ENCODE assay signal across 8 cellular contexts in the genomic region with DNA sequence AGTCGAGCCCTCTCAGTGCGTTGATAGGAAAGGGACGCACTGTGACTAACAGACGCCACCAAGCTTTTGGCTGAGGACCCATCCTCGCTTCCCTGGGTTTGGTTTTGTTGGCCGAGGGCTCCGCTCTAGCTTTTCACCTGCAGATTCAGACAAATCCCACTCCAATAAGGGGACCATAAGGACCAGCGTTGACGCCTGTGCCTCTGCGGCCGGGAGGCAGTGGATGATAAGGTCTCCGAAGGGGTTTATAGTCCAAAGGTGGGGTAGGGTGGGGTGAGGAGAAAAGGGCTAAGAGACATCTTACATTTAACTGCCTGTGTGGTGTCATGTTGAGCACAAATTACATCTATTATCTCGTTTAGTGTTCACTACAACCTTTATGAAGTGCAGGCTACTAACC. TPM values are rescaled to one million over a fixed set of nuclear protein-coding genes. Genes with fewer than 3 reads are reported as not detected.
DNase-seq lines count a peak whose midpoint lies in the region; ATAC-seq and TF ChIP-seq lines count a peak whose summit lies in the region.

No MANE protein-coding gene starts in this region.

- peak overlapping the region; percentile 89 to 97 (median 93) for H3K4me3 Mint-ChIP-seq in CD8-positive, alpha-beta memory T cell

- H2AFZ ChIP-seq in OCI-LY7 (ENCODE audit: low read length) (peak overlapping the region; percentile 34), osteoblast (ENCODE audit: low read length) (peak overlapping the region; percentile 91)

- H3K79me2 ChIP-seq in OCI-LY7 (ENCODE audit: insufficient read depth, low read depth, low read length) (peaks cover 53% of the 10 kb centered on the region), osteoblast (ENCODE audit: insufficient read depth, low read length) (peaks cover 60% of the 10 kb centered on the region)

- peaks cover 29% of the 10 kb centered on the region for H3K4me1 ChIP-seq in CD8-positive, alpha-beta memory T cell (ENCODE audit: insufficient read depth, low read length)
- H3K4me1 ChIP-seq in OCI-LY7 (ENCODE audit: insufficient read depth, low read length, poor library complexity, severe bottlenecking): peaks cover 32% of the 10 kb centered on the region
- peaks cover 10% of the 10 kb centered on the region for H3K4me1 ChIP-seq in osteoblast (ENCODE audit: insufficient read depth, low read length)

- no peak for DNase-seq in CD8-positive, alpha-beta memory T cell
- DNase-seq in OCI-LY7 (ENCODE audit: low spot score) (peak; percentile 14), epithelial cell of esophagus (ENCODE audit: low read depth) (no peak), osteoblast (ENCODE audit: insufficient read length, low spot score, missing footprints) (no peak), H4 (ENCODE audit: low spot score) (no peak), dermis blood vessel endothelial cell (no peak)
- DNase-seq in stimulated activated CD4-positive, alpha-beta T cell treated with anti-CD3 and anti-CD28 coated beads, Interleukin-2, amount 100 ng/mL, for 48 hours: no peak

- peak overlapping the region; percentile 59 to 95 (median 88) for H3K27ac Mint-ChIP-seq in CD8-positive, alpha-beta memory T cell

- H3K27me3 Mint-ChIP-seq in CD8-positive, alpha-beta memory T cell: peaks cover 0 to 2% of the 10 kb centered on the region in 2 donors

- POLR2A ChIA-PET in CD8-positive, alpha-beta memory T cell (lab: Charles Lee): interaction anchor here (0.6 to 1.0 kb wide), 2 partner anchors 9 to 14 kb away, joined by 3 to 6 read pairs; no protein-coding TSS in a partner anchor
- POLR2A ChIA-PET in OCI-LY7 (lab: Charles Lee): interaction anchor here (0.6 to 1.0 kb wide), 4 partner anchors 10 to 421 kb away, joined by 3 to 7 read pairs (median 3); no protein-coding TSS in a partner anchor

- H3K27me3 ChIP-seq in CD8-positive, alpha-beta memory T cell (ENCODE audit: insufficient read depth, low read length, poor library complexity, severe bottlenecking): no peaks in the 10 kb centered on the region
- H3K27me3 ChIP-seq in osteoblast (ENCODE audit: insufficient read depth, low read length): no peaks in the 10 kb centered on the region

- ATAC-seq in HG02840 (IDR thresholded peaks at IDR 0.05; ENCODE audit: low FRiP score, unreplicated experiment): no peak

- H3K36me3 ChIP-seq in CD8-positive, alpha-beta memory T cell (ENCODE audit: insufficient read depth, low read length): no peaks in the 10 kb centered on the region
- H3K36me3 ChIP-seq in OCI-LY7 (ENCODE audit: insufficient read depth, low read length) (peaks cover 3% of the 10 kb centered on the region; the same call in 1 of the 2 replicates), osteoblast (ENCODE audit: insufficient read depth, low read length) (no peaks in the 10 kb centered on the region)

- H3K9me2 ChIP-seq in OCI-LY7 (ENCODE audit: insufficient read depth, low read length): no peaks in the 10 kb centered on the region

- H4K20me1 ChIP-seq in OCI-LY7 (ENCODE audit: insufficient read depth, low read length): peaks cover 4% of the 10 kb centered on the region; the same call in 1 of the 2 replicates
- H4K20me1 ChIP-seq in osteoblast (ENCODE audit: insufficient read depth, low read length): peaks cover 10% of the 10 kb centered on the region

- H3K4me3 ChIP-seq in CD8-positive, alpha-beta memory T cell (ENCODE audit: low read length): peak overlapping the region; percentile 81
- H3K4me3 ChIP-seq in OCI-LY7 (ENCODE audit: low read depth, low read length, poor library complexity, severe bottlenecking): peak overlapping the region; percentile 85
- peak overlapping the region; percentile 81 for H3K4me3 ChIP-seq in epithelial cell of esophagus (ENCODE audit: low read length)
- peak overlapping the region; percentile 94 for H3K4me3 ChIP-seq in osteoblast (ENCODE audit: insufficient read depth, low read length)

- TF ChIP-seq CTCF in OCI-LY7 (conservative IDR thresholded peaks at IDR 0.05; ENCODE audit: low read length) (no peak), epithelial cell of esophagus (IDR thresholded peaks at IDR 0.05; ENCODE audit: insufficient read depth, low read depth, low read length, missing control alignments) (no peak), osteoblast (IDR thresholded peaks at IDR 0.05; ENCODE audit: extremely low read depth, low read depth, low read length) (no peak)

- CTCF ChIA-PET in CD8-positive, alpha-beta memory T cell (lab: Charles Lee): interaction anchor here (1.4 kb wide), 1 partner anchor 19 kb away, joined by 6 read pairs; no protein-coding TSS in a partner anchor
- CTCF ChIA-PET in OCI-LY7 (lab: Charles Lee; ENCODE audit: unreplicated experiment): no interaction called here

- H3K9me3 Mint-ChIP-seq in CD8-positive, alpha-beta memory T cell: no peaks in the 10 kb centered on the region

- peak overlapping the region; percentile 85 for H3K4me2 ChIP-seq in OCI-LY7 (ENCODE audit: low read length)
- H3K4me2 ChIP-seq in osteoblast (ENCODE audit: insufficient read depth, low read length): peak overlapping the region; percentile 94

- intact Hi-C loops in OCI-LY7 (cut with micrococcal nuclease; ENCODE audit: unreplicated experiment): loop anchor here (10.0 kb wide), 1 partner anchor 441 kb away; a partner anchor contains a TSS

- peak overlapping the region; percentile 74 for H3K27ac ChIP-seq in CD8-positive, alpha-beta memory T cell (ENCODE audit: low read depth, low read length)
- H3K27ac ChIP-seq in OCI-LY7 (ENCODE audit: low read depth, low read length, poor library complexity, severe bottlenecking): peak overlapping the region; percentile 27
- H3K27ac ChIP-seq in osteoblast (ENCODE audit: low read depth, low read length): peak overlapping the region; percentile 47

- no peaks in the 10 kb centered on the region for H3K9me3 ChIP-seq in CD8-positive, alpha-beta memory T cell (ENCODE audit: low read length)
- H3K9me3 ChIP-seq in OCI-LY7 (ENCODE audit: low read length): no peaks in the 10 kb centered on the region
- no peaks in the 10 kb centered on the region for H3K9me3 ChIP-seq in osteoblast (ENCODE audit: low read depth, low read length)

- peaks cover 49 to 65% (median 55%) of the 10 kb centered on the region in 3 donors for H3K4me1 Mint-ChIP-seq in CD8-positive, alpha-beta memory T cell

- no TSS peak for BruUV-seq in OCI-LY7 (replicated peaks; lab: Mats Ljungman, UMichigan)

- H3K36me3 Mint-ChIP-seq in CD8-positive, alpha-beta memory T cell: peaks cover 0 to 16% (median 3%) of the 10 kb centered on the region in 3 donors

RNA-seq across cellular contexts. Expression of a gene that starts 0.8 kb away (rescaled TPM):
- 10 to 100 TPM; 18.2 to 22.2 TPM for total RNA-seq in CD8-positive, alpha-beta memory T cell
- polyA plus RNA-seq in CD8-positive, alpha-beta memory T cell: 5.1 TPM
- 11.9 and 14.6 TPM in 2 replicates for total RNA-seq in OCI-LY7 (2014; rRNA removed; shearing (Covaris generic))
- 23.8 and 24.3 TPM in 2 replicates for total RNA-seq in OCI-LY7 (2022)
- total RNA-seq in osteoblast: 15.2 and 15.3 TPM in 2 replicates
- total RNA-seq in H4 (2014; rRNA removed; shearing (Covaris generic)): 9.3 and 14.0 TPM in 2 replicates
- 9.9 and 21.7 TPM in 2 replicates for total RNA-seq in dermis blood vessel endothelial cell

RNA-seq across cellular contexts. Expression of a gene that starts 3.2 kb away (rescaled TPM):
- 10 to 100 TPM; 67.7 to 69.1 TPM for total RNA-seq in CD8-positive, alpha-beta memory T cell
- 40.4 TPM for polyA plus RNA-seq in CD8-positive, alpha-beta memory T cell
- 58.4 and 64.6 TPM in 2 replicates for total RNA-seq in OCI-LY7 (2014; rRNA removed; shearing (Covaris generic))
- total RNA-seq in OCI-LY7 (2022) (70.9 and 79.0 TPM in 2 replicates), osteoblast (27.9 and 32.7 TPM in 2 replicates), dermis blood vessel endothelial cell (56.2 and 74.5 TPM in 2 replicates)
- total RNA-seq in H4 (2014; rRNA removed; shearing (Covaris generic)): 28.8 and 36.8 TPM in 2 replicates

RNA-seq across cellular contexts. Expression of a gene that starts 25.7 kb away (rescaled TPM):
- under 1 TPM in 1 of 2 experiments, not detected in 1; 0.71 TPM for total RNA-seq in CD8-positive, alpha-beta memory T cell
- polyA plus RNA-seq in CD8-positive, alpha-beta memory T cell: not detected
- total RNA-seq in OCI-LY7 (2014; rRNA removed; shearing (Covaris generic)): 0.66 TPM in 1 of 2 replicates, not detected in the other
- 1.3 TPM in 1 of 2 replicates, not detected in the other for total RNA-seq in OCI-LY7 (2022)
- total RNA-seq in osteoblast: 0.29 and 0.36 TPM in 2 replicates
- 0.41 TPM in 1 of 2 replicates, not detected in the other for total RNA-seq in H4 (2014; rRNA removed; shearing (Covaris generic))
- total RNA-seq in dermis blood vessel endothelial cell: 0.34 and 0.37 TPM in 2 replicates

RNA-seq across cellular contexts. Expression of a gene that starts 45.3 kb away (rescaled TPM):
- total RNA-seq in CD8-positive, alpha-beta memory T cell: 10 to 100 TPM; 32.2 TPM
- polyA plus RNA-seq in CD8-positive, alpha-beta memory T cell: 9.7 TPM
- 13.6 and 18.8 TPM in 2 replicates for total RNA-seq in OCI-LY7 (2014; rRNA removed; shearing (Covaris generic))
- total RNA-seq in OCI-LY7 (2022) (18.4 and 18.8 TPM in 2 replicates), osteoblast (13.6 and 17.4 TPM in 2 replicates), dermis blood vessel endothelial cell (7.8 and 11.4 TPM in 2 replicates)
- 24.5 and 31.4 TPM in 2 replicates for total RNA-seq in H4 (2014; rRNA removed; shearing (Covaris generic))
